In the genomic region with DNA sequence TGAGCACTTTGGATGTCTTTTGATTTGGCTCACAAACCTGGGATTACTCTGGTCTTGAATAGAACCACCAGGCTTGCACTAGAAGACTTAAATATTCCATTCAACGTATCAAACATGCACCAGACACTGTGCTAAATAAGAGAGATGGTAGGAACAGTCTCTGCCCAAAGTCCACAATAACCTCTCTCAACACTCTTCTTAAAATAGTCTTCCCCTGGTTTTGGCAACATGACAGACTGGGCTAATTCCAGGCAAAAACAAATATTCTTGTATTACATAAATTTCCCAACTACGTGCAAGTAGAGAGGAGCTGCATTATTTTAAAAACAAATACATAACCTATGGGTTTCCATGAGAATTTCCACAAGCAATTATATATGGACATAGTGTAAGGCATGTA, we compare ENCODE assay signal across 24 cellular contexts.
DNase-seq lines count a peak whose midpoint lies in the region; ATAC-seq and TF ChIP-seq lines count a peak whose summit lies in the region.
"Had no signal": no experiment of that assay in that cellular context is flagged by ENCODE, and none has a peak within 500 bp of the region (broad histone marks: within the 10 kb centered on the region; RNA-seq: fewer than 3 reads in every experiment).

No MANE protein-coding gene starts in this region.

- H3K79me2 ChIP-seq in PC-3 (ENCODE audit: low read length), result no peaks in the 10 kb centered on the region

- no peak overlapping the region for H2AFZ ChIP-seq in PC-3 (ENCODE audit: low read length)

- H3K4me1 ChIP-seq in PC-3 (ENCODE audit: insufficient read depth, low read length) (peaks cover 24% of the 10 kb centered on the region), right lobe of liver (peaks cover 0 to 65% (median 27%) of the 10 kb centered on the region in 4 donors), upper lobe of left lung (peaks cover 5 to 17% (median 8%) of the 10 kb centered on the region in 4 donors)

- POLR2A ChIA-PET in PC-3 (lab: Charles Lee; ENCODE audit: unreplicated experiment), result no interaction called here

- H4K20me1 ChIP-seq in PC-3 (ENCODE audit: low read length), result no peaks in the 10 kb centered on the region

- 0 out of 2 replicates have a peak overlapping the region, but pooled peaks have one; percentile 15 for H3K4me2 ChIP-seq in PC-3 (ENCODE audit: low read length)

- no peak for TF ChIP-seq EP300 in upper lobe of left lung (IDR thresholded peaks at IDR 0.05)

- TF ChIP-seq CTCF in PC-3 (conservative IDR thresholded peaks at IDR 0.05; ENCODE audit: low read depth, low read length) (no peak), choroid plexus epithelial cell (conservative IDR thresholded peaks at IDR 0.05; ENCODE audit: low read depth, low read length) (no peak), right lobe of liver (IDR thresholded peaks at IDR 0.05) (no peak), upper lobe of left lung (IDR thresholded peaks at IDR 0.05) (no peak)

- H3K27ac ChIP-seq in PC-3 (ENCODE audit: low read length), result no peak overlapping the region
- H3K27ac ChIP-seq in right lobe of liver, result peak overlapping the region in 2 of 3 donors; percentile 47 to 49
- peak overlapping the region in 3 of 4 donors; percentile 23 to 37 (median 33) for H3K27ac ChIP-seq in upper lobe of left lung
- H3K27ac ChIP-seq: C4-2B, WERI-Rb-1 had no signal

- H3F3A ChIP-seq in PC-3 (ENCODE audit: low read length, unreplicated experiment), result no peaks in the 10 kb centered on the region

- H3K9me2 ChIP-seq in PC-3 (replicated peaks; ENCODE audit: low read length), result no peaks in the 10 kb centered on the region

- H3K27me3 ChIP-seq in PC-3 (ENCODE audit: low read length), result no peaks in the 10 kb centered on the region
- no peaks in the 10 kb centered on the region for H3K27me3 ChIP-seq in right lobe of liver
- H3K27me3 ChIP-seq in upper lobe of left lung, result no peaks in the 10 kb centered on the region

- H3K4me3 ChIP-seq in PC-3 (ENCODE audit: low read length) (no peak overlapping the region), choroid plexus epithelial cell (ENCODE audit: low read depth, low read length) (no peak overlapping the region), right lobe of liver (no peak overlapping the region), upper lobe of left lung (no peak overlapping the region)

- DNase-seq in PC-3, result no peak
- peak; percentile 54 for DNase-seq in choroid plexus epithelial cell (ENCODE audit: low read depth)
- DNase-seq in right lobe of liver, result peak in 1 of 3 donors; percentile 58
- no peak for DNase-seq in upper lobe of left lung
- DNase-seq in DMS153 (lab: John Stamatoyannopoulos, UW), result no peak
- DNase-seq in NCI-H2107 (lab: John Stamatoyannopoulos, UW), result no peak
- DNase-seq: activated CD8-positive, alpha-beta memory T cell treated with anti-CD3 and anti-CD28 coated beads, Interleukin-2, amount 50 U/mL, for 4 hours; activated naive CD4-positive, alpha-beta T cell treated with anti-CD3 and anti-CD28 coated beads, Interleukin-2, amount 10 ng/mL, durations not matched to agents 7 days and 5 days; amygdala; central memory CD4-positive, alpha-beta T cell; DND-41; H9; mesendoderm; NCI-H1092; NCI-H187; NCI-H2171 treated with DMSO at 0.1 percent for 48 hours; NCI-H524 treated with DMSO at 0.1 percent for 48 hours; NK-92 treated with Interleukin-12 subunit alpha and Interleukin-12 subunit beta, amount 100 ng/mL, for 24 hours; SHP77; small intestine; T-helper 9 cell; WERI-Rb-1 had no signal

- WGBS in right lobe of liver (ENCODE audit: insufficient coverage, low coverage, low lambda C conversion rate, missing lambda C conversion rate), result 19% methylated on average over 2 of the region's 2 CpGs
- WGBS in upper lobe of left lung, 2 donors, result 48 to 60% methylated on average over 2 of the region's 2 CpGs

- CTCF ChIA-PET in PC-3 (lab: Charles Lee), result no interaction called here

- H3K9ac ChIP-seq in PC-3 (ENCODE audit: low read length), result no peak overlapping the region

- H3K9me3 ChIP-seq in PC-3 (ENCODE audit: low read length), result no peaks in the 10 kb centered on the region
- H3K9me3 ChIP-seq in right lobe of liver, result no peaks in the 10 kb centered on the region
- H3K9me3 ChIP-seq in upper lobe of left lung, result no peaks in the 10 kb centered on the region

- TF ChIP-seq POLR2A in right lobe of liver (IDR thresholded peaks at IDR 0.05), result no peak
- no peak for TF ChIP-seq POLR2A in upper lobe of left lung (IDR thresholded peaks at IDR 0.05)

- ATAC-seq in PC-3, result no peak
- peak; percentile 36 to 56 (median 52) for ATAC-seq in right lobe of liver
- ATAC-seq in upper lobe of left lung (ENCODE audit: low FRiP score in 2 of 2), result no peak
- no peak for ATAC-seq in GM21526 (IDR thresholded peaks at IDR 0.05; ENCODE audit: low FRiP score, unreplicated experiment)

- no TSS peak for BruUV-seq in PC-3 (replicated peaks; lab: Mats Ljungman, UMichigan)

- H3K36me3 ChIP-seq in PC-3 (ENCODE audit: low read depth, low read length), result no peaks in the 10 kb centered on the region
- no peaks in the 10 kb centered on the region for H3K36me3 ChIP-seq in right lobe of liver
- H3K36me3 ChIP-seq in upper lobe of left lung, result no peaks in the 10 kb centered on the region
- H3K36me3 ChIP-seq: WERI-Rb-1 had no signal

- intact Hi-C loops in PC-3 (cut with micrococcal nuclease), result loop anchor here (5.0 kb wide), 1 partner anchor 48 kb away; no protein-coding TSS in a partner anchor
- intact Hi-C loops in right lobe of liver (cut with DNase I), result no loop called here

Comparison
In these comparisons a context has a peak if more than half of its experiments do, and no peak if none do; other contexts are left out.
1. ATAC-seq: peak in right lobe of liver (4 of 4); none in PC-3 (single experiment), upper lobe of left lung (0 of 2) and GM21526 (single experiment).